9 cellular contexts compared by ENCODE assay signal in genomic region chr9:128553695-128554094, GRCh38. TPM values are rescaled to one million over a fixed set of nuclear protein-coding genes. Genes with fewer than 3 reads are reported as not detected.
DNase-seq lines count a peak whose midpoint lies in the region; ATAC-seq, FAIRE-seq and TF ChIP-seq lines count a peak whose summit lies in the region.
"Had no signal": no experiment of that assay in that cellular context is flagged by ENCODE, and none has a peak within 500 bp of the region (broad histone marks: within the 10 kb centered on the region; RNA-seq: fewer than 3 reads in every experiment).

No MANE protein-coding gene starts in this region.

- no peaks in the 10 kb centered on the region for H3K27me3 Mint-ChIP-seq in T-helper 17 cell
- H3K27me3 Mint-ChIP-seq: IgD-negative memory B cell had no signal

- intact Hi-C loops in left ventricle myocardium inferior (cut with micrococcal nuclease) (no loop called here), left cardiac atrium (cut with DNase I) (loop anchor here in 1 of 2 donors (5.0 kb wide), 1 partner anchor 96 kb away; the partner anchor contains the start of gene ODF2), GM12878 (cut with micrococcal nuclease; ENCODE audit: unreplicated experiment) (loop anchor here (5.0 to 10.0 kb wide), 2 partner anchors 46 to 131 kb away; partner anchors contain the start of gene SET), right lobe of liver (cut with DNase I) (no loop called here)

- no peak for TF ChIP-seq RAD21 in GM12878 (IDR thresholded peaks at IDR 0.05; ENCODE audit: insufficient read depth, low read depth, low read length)

- peak overlapping the region; percentile 99 for H3K4me3 ChIP-seq in left ventricle myocardium inferior
- H3K4me3 ChIP-seq in GM12878, result peak overlapping the region; percentile 92
- H3K4me3 ChIP-seq in right lobe of liver, result peak overlapping the region; percentile 88 to 98 (median 93)

- H3K27me3 ChIP-seq in left ventricle myocardium inferior (ENCODE audit: low read depth), result no peaks in the 10 kb centered on the region
- no peaks in the 10 kb centered on the region for H3K27me3 ChIP-seq in GM12878 (replicated peaks in 1 of 2; ENCODE audit: control insufficient read depth in 2 of 2, insufficient read depth in 2 of 2, low read length in 1 of 2)
- no peaks in the 10 kb centered on the region for H3K27me3 ChIP-seq in right lobe of liver

- SMC1A ChIA-PET in GM12878 (lab: Charles Lee; ENCODE audit: uncharacterized antibody, unreplicated experiment), result interaction anchor here (0.6 to 4.5 kb wide), 6 partner anchors 10 to 131 kb away, joined by 3 to 20 read pairs (median 3); partner anchors contain the start of gene GLE1

- H3K4me1 Mint-ChIP-seq in T-helper 17 cell, result peaks cover 33% of the 10 kb centered on the region

- ATAC-seq in left cardiac atrium (no peak), GM12878 (no peak), right lobe of liver (no peak), GM21576 (IDR thresholded peaks at IDR 0.05; ENCODE audit: unreplicated experiment) (no peak), GM18867 (IDR thresholded peaks at IDR 0.05; ENCODE audit: unreplicated experiment) (no peak), T-helper 17 cell (no peak)

- 33% methylated on average over 6 of the region's 6 CpGs for WGBS in GM12878 (ENCODE audit: insufficient coverage, insufficient replicate concordance, low lambda C conversion rate, missing lambda C conversion rate)
- 24% methylated on average over 6 of the region's 6 CpGs for WGBS in right lobe of liver (ENCODE audit: insufficient coverage, low coverage, low lambda C conversion rate, missing lambda C conversion rate)

- no peaks in the 10 kb centered on the region for H4K20me1 ChIP-seq in GM12878 (ENCODE audit: control insufficient read depth, insufficient read depth)

- CTCF ChIA-PET in GM12878 (lab: Yijun Ruan, JAX), result interaction anchor here (0.7 to 3.2 kb wide), 2 partner anchors 41 to 363 kb away, joined by 3 to 10 read pairs; no protein-coding TSS in a partner anchor

- H3K36me3 ChIP-seq in left ventricle myocardium inferior (no peaks in the 10 kb centered on the region), GM12878 (ENCODE audit: control insufficient read depth in 2 of 2, insufficient read depth in 2 of 2, low read length in 1 of 2) (no peaks in the 10 kb centered on the region), right lobe of liver (no peaks in the 10 kb centered on the region)

- peak overlapping the region; percentile 71 for H3K4me2 ChIP-seq in GM12878 (ENCODE audit: control insufficient read depth, insufficient read depth)

- TF ChIP-seq EP300 in GM12878 (IDR thresholded peaks at IDR 0.05; ENCODE audit: borderline replicate concordance in 1 of 2, control insufficient read depth in 1 of 2, low read depth in 2 of 2, low read length in 2 of 2), result no peak

- H3K4me1 ChIP-seq in left ventricle myocardium inferior (peaks cover 97% of the 10 kb centered on the region), GM12878 (ENCODE audit: control insufficient read depth, insufficient read depth, low read length) (peaks cover 29% of the 10 kb centered on the region), right lobe of liver (peaks cover 0 to 55% (median 19%) of the 10 kb centered on the region in 4 donors)

- TF ChIP-seq POLR2A in GM12878 (IDR thresholded peaks at IDR 0.05; ENCODE audit: low read depth, low read length), result no peak
- no peak for TF ChIP-seq POLR2A in right lobe of liver (IDR thresholded peaks at IDR 0.05)

- in situ Hi-C loops in GM12878 (cut with MboI), result no loop called here

- H3K27ac Mint-ChIP-seq in T-helper 17 cell, result no peak overlapping the region
- H3K27ac Mint-ChIP-seq: IgD-negative memory B cell had no signal

- RAD21 ChIA-PET in GM12878 (lab: Charles Lee; ENCODE audit: unreplicated experiment), result interaction anchor here (0.6 kb wide), 1 partner anchor 129 kb away, joined by 4 read pairs; no protein-coding TSS in a partner anchor

- H2AFZ ChIP-seq in GM12878 (ENCODE audit: control insufficient read depth, low read depth, low read length), result no peak overlapping the region

- H3K79me2 ChIP-seq in GM12878 (ENCODE audit: control insufficient read depth, insufficient read depth, low read length), result peaks cover 47% of the 10 kb centered on the region

- H3K4me3 Mint-ChIP-seq in T-helper 17 cell, result no peak overlapping the region
- H3K4me3 Mint-ChIP-seq: IgD-negative memory B cell had no signal

- POLR2A ChIA-PET in GM12878 (lab: Charles Lee), result interaction anchor here (0.5 to 2.1 kb wide), 7 partner anchors 12 to 98 kb away, joined by 3 to 13 read pairs (median 3); partner anchors contain the start of genes GLE1 and ODF2

- H3K36me3 Mint-ChIP-seq in T-helper 17 cell (ENCODE audit: low read depth), result no peaks in the 10 kb centered on the region
- H3K36me3 Mint-ChIP-seq: IgD-negative memory B cell had no signal

- H3K9me3 ChIP-seq in left ventricle myocardium inferior (replicated peaks) (no peaks in the 10 kb centered on the region), GM12878 (replicated peaks; ENCODE audit: control insufficient read depth, insufficient read depth, low read length) (no peaks in the 10 kb centered on the region), right lobe of liver (no peaks in the 10 kb centered on the region), T-helper 17 cell (ENCODE audit: control insufficient read depth, low read length, poor library complexity, severe bottlenecking) (no peaks in the 10 kb centered on the region)

- TF ChIP-seq CTCF in left ventricle myocardium inferior (IDR thresholded peaks at IDR 0.05; ENCODE audit: borderline replicate concordance) (no peak), GM12878 (IDR thresholded peaks at IDR 0.05 in 2 of 3, conservative IDR thresholded peaks at IDR 0.05 in 1 of 3; ENCODE audit: control insufficient read depth in 2 of 3, extremely low read depth in 1 of 3, insufficient read depth in 1 of 3, low read depth in 3 of 3, low read length in 3 of 3) (no peak), right lobe of liver (IDR thresholded peaks at IDR 0.05) (no peak)

- no TSS peak for BruUV-seq in GM12878 (replicated peaks; lab: Mats Ljungman, UMichigan)

- DNase-seq in left ventricle myocardium inferior, result no peak
- DNase-seq in left cardiac atrium, result no peak
- DNase-seq in GM12878 (ENCODE audit: low read depth, low spot score), result no peak
- no peak for DNase-seq in right lobe of liver
- DNase-seq in NCI-H146 (lab: John Stamatoyannopoulos, UW), result no peak
- no peak for DNase-seq in T-helper 17 cell

- H3K9ac ChIP-seq in GM12878 (ENCODE audit: control insufficient read depth, insufficient read depth, low read length), result peak overlapping the region; percentile 54; the same call in 1 of the 2 replicates

- H3K27ac ChIP-seq in left ventricle myocardium inferior (replicated peaks), result peak overlapping the region; percentile 100
- H3K27ac ChIP-seq in GM12878 (ENCODE audit: control insufficient read depth, insufficient read depth), result no peak overlapping the region
- peak overlapping the region in 2 of 3 donors; percentile 97 for H3K27ac ChIP-seq in right lobe of liver

- no peak for FAIRE-seq in GM12878 (lab: Jason Lieb, UNC)

TF ChIP-seq in GM12878, 131 proteins besides CTCF, POLR2A, EP300 and RAD21 (continues in another document):
- TF ChIP-seq ASH2L (IDR thresholded peaks at IDR 0.05; ENCODE audit: borderline replicate concordance, low read depth) (no peak), TBL1XR1 (IDR thresholded peaks at IDR 0.05; ENCODE audit: low read depth, low read length) (no peak)

RNA-seq across cellular contexts. Expression of gene SPTAN1, which starts 1.3 kb away (rescaled TPM):
- total RNA-seq in left ventricle myocardium inferior, result 269 TPM
- total RNA-seq in left cardiac atrium, result 100 to 1,000 TPM; 277 to 336 TPM
- 455 and 507 TPM in 2 replicates for total RNA-seq in GM12878 (2013; cell fraction: nucleolus; rRNA removed)
- 117 and 149 TPM in 2 replicates for total RNA-seq in GM12878 (2014; rRNA removed)
- total RNA-seq in GM12878 (2014; rRNA removed; fragmentation: Illumina TruSeq; extraction: Trizol), result 72.8 and 76.4 TPM in 2 replicates
- total RNA-seq in GM12878 (2021), result 151 and 156 TPM in 2 replicates
- 62.4 TPM for polyA plus RNA-seq in GM12878 (2011; ENCODE audit: low read depth)
- polyA plus RNA-seq in GM12878 (2011; rRNA removed), result 77.5 and 123 TPM in 2 replicates
- 175 and 179 TPM in 2 replicates for polyA plus RNA-seq in GM12878 (2011; cell fraction: cytosol; rRNA removed)
- polyA plus RNA-seq in GM12878 (2011; cell fraction: nucleus; rRNA removed), result 662 and 1,244 TPM in 2 replicates
- polyA plus RNA-seq in GM12878 (2012), result 83.4 and 103 TPM in 2 replicates
- polyA plus RNA-seq in GM12878 (2014; fragmentation: Illumina TruSeq; extraction: Trizol), result 52.9 and 70.9 TPM in 2 replicates
- 10 to 100 TPM; 18.7 to 46.9 TPM for polyA plus RNA-seq in GM12878 (2014; fragmentation: Nextera tagmentation; extraction: Ambion mirVana)
- polyA plus RNA-seq in GM12878 (2014; rRNA removed), result 104 and 116 TPM in 2 replicates
- polyA plus RNA-seq in GM12878 (2016; fragmentation: Nextera tagmentation; extraction: Ambion mirVana), result 10 to 100 TPM; 65.0 to 66.1 TPM
- 228 and 314 TPM in 2 replicates for polyA minus RNA-seq in GM12878 (2011; rRNA and poly(A)+ RNA removed)
- 87.0 and 88.2 TPM in 2 replicates for polyA minus RNA-seq in GM12878 (2011; cell fraction: cytosol; rRNA and poly(A)+ RNA removed)
- 230 and 517 TPM in 2 replicates for polyA minus RNA-seq in GM12878 (2011; cell fraction: nucleus; rRNA and poly(A)+ RNA removed)
- total RNA-seq in right lobe of liver, result 100 to 1,000 TPM in 2 of 6 experiments, 10 to 100 TPM in 4; 74.6 to 141 (median 98.6) TPM
- 100 to 1,000 TPM; 734 to 740 TPM for total RNA-seq in T-helper 17 cell

RNA-seq across cellular contexts. Expression of gene GLE1, which starts 49.2 kb away (rescaled TPM):
- 18.8 TPM for total RNA-seq in left ventricle myocardium inferior
- total RNA-seq in left cardiac atrium, result 10 to 100 TPM; 15.5 to 19.1 TPM
- total RNA-seq in GM12878 (2013; cell fraction: nucleolus; rRNA removed), result 23.3 and 25.1 TPM in 2 replicates
- 37.7 and 40.1 TPM in 2 replicates for total RNA-seq in GM12878 (2014; rRNA removed)
- 35.7 and 37.7 TPM in 2 replicates for total RNA-seq in GM12878 (2014; rRNA removed; fragmentation: Illumina TruSeq; extraction: Trizol)
- total RNA-seq in GM12878 (2021), result 36.9 and 37.2 TPM in 2 replicates
- polyA plus RNA-seq in GM12878 (2011; ENCODE audit: low read depth), result 17.1 TPM
- 52.0 and 63.5 TPM in 2 replicates for polyA plus RNA-seq in GM12878 (2011; rRNA removed)
- 40.5 and 42.8 TPM in 2 replicates for polyA plus RNA-seq in GM12878 (2011; cell fraction: cytosol; rRNA removed)
- polyA plus RNA-seq in GM12878 (2011; cell fraction: nucleus; rRNA removed), result 31.9 and 34.2 TPM in 2 replicates
- 20.7 and 26.9 TPM in 2 replicates for polyA plus RNA-seq in GM12878 (2012)
- 38.4 and 38.5 TPM in 2 replicates for polyA plus RNA-seq in GM12878 (2014; fragmentation: Illumina TruSeq; extraction: Trizol)
- 10 to 100 TPM; 17.4 to 18.6 TPM for polyA plus RNA-seq in GM12878 (2014; fragmentation: Nextera tagmentation; extraction: Ambion mirVana)
- polyA plus RNA-seq in GM12878 (2014; rRNA removed), result 26.8 and 30.3 TPM in 2 replicates
- 10 to 100 TPM; 49.0 to 49.1 TPM for polyA plus RNA-seq in GM12878 (2016; fragmentation: Nextera tagmentation; extraction: Ambion mirVana)
- polyA minus RNA-seq in GM12878 (2011; rRNA and poly(A)+ RNA removed), result 58.7 and 72.1 TPM in 2 replicates
- 23.6 and 30.2 TPM in 2 replicates for polyA minus RNA-seq in GM12878 (2011; cell fraction: cytosol; rRNA and poly(A)+ RNA removed)
- polyA minus RNA-seq in GM12878 (2011; cell fraction: nucleus; rRNA and poly(A)+ RNA removed), result 8.0 and 13.6 TPM in 2 replicates
- total RNA-seq in right lobe of liver, result 10 to 100 TPM; 10.5 to 15.9 (median 13.2) TPM
- total RNA-seq in T-helper 17 cell, result 10 to 100 TPM; 14.4 to 16.2 TPM
